8 cellular contexts compared by ENCODE assay signal in the genomic region with DNA sequence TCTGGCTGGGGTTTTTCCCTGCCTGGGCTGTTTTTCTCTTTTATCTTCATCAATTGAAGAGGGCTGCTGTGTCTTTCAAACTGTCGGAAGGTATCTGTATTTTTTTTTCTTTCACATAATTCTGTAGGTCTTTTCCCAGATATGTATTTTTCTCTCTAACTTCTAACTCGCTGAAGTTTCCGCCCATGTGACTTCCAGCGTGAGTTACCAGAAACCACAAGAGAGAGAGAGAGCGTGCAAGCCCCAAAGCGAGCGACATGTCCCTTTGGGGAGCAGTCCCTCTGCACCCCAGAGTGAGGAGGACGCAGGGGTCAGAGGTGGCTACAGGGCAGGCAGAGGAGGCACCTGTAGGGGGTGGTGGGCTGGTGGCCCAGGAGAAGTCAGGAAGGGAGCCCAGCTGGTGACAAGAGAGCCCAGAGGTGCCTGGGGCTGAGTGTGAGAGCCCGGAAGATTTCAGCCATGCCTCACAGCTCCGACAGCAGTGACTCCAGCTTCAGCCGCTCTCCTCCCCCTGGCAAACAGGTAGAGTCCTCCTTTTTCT.
DNase-seq lines count a peak whose midpoint lies in the region; ATAC-seq and TF ChIP-seq lines count a peak whose summit lies in the region.

A gene with protein sequence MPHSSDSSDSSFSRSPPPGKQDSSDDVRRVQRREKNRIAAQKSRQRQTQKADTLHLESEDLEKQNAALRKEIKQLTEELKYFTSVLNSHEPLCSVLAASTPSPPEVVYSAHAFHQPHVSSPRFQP (plus strand): TSS at position 246 of the 541 bp plus-strand sequence. CDS start 214 bp downstream, at position 460.

- no peaks in the 10 kb centered on the region for H3K4me1 ChIP-seq in rectal smooth muscle tissue (ENCODE audit: control insufficient read depth, insufficient read depth, low read length)

- peak; percentile 72 for DNase-seq in T-helper 22 cell (ENCODE audit: low read depth)
- no peak for DNase-seq in coronary artery (ENCODE audit: low spot score)

- no peaks in the 10 kb centered on the region for H3K36me3 ChIP-seq in rectal smooth muscle tissue (ENCODE audit: control insufficient read depth, insufficient read depth, low read length)

- TF ChIP-seq CTCF in coronary artery (IDR thresholded peaks at IDR 0.05): no peak

- ATAC-seq in GM18517 (IDR thresholded peaks at IDR 0.05; ENCODE audit: unreplicated experiment) (peak; percentile 52), HG03025 (IDR thresholded peaks at IDR 0.05; ENCODE audit: low FRiP score, unreplicated experiment) (peak; percentile 39), HG02973 (IDR thresholded peaks at IDR 0.05; ENCODE audit: unreplicated experiment) (no peak), HG03095 (IDR thresholded peaks at IDR 0.05; ENCODE audit: unreplicated experiment) (no peak), HG03469 (IDR thresholded peaks at IDR 0.05; ENCODE audit: unreplicated experiment) (no peak)

- no peaks in the 10 kb centered on the region for H3K27me3 ChIP-seq in rectal smooth muscle tissue (ENCODE audit: control insufficient read depth, insufficient read depth, low read length)

- H3K9ac ChIP-seq in rectal smooth muscle tissue (ENCODE audit: low read length): no peak within 1 kb of the TSS

- peak within 1 kb of the TSS in 1 of 2 donors; percentile 58 for H3K27ac ChIP-seq in coronary artery
- H3K27ac ChIP-seq in rectal smooth muscle tissue (ENCODE audit: low read depth, low read length): no peak within 1 kb of the TSS

- H3K4me3 ChIP-seq in coronary artery (peak within 1 kb of the TSS; percentile 62), rectal smooth muscle tissue (ENCODE audit: low read length) (peak within 1 kb of the TSS; percentile 52)

Comparison
In these comparisons a context has a peak if more than half of its experiments do, and no peak if none do; other contexts are left out.
1. ATAC-seq: peak in GM18517 (single experiment) and HG03025 (single experiment); none in HG02973 (single experiment), HG03095 (single experiment) and HG03469 (single experiment).